8 cellular contexts compared by ENCODE assay signal in the genomic region with DNA sequence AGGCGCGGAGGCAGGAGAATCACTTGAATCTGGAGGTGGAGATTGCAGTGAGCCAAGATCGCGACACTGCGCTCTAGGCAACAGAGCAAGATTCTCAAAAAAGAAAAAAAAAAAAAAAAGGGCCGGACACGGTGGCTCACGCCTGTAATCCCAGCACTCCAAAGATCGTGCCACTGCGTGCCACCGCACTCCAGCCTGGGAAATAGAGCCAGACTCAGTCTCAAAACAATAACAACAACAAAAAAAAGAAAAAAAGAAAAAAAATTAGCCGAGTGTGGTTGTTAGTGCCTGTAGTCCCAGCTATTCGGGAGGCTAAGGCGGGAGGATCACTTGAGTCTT. TPM values are rescaled to one million over a fixed set of nuclear protein-coding genes. Genes with fewer than 3 reads are reported as not detected.
A peak's percentile ranks its signal among the peaks of the same experiment; 100 is the strongest.
DNase-seq lines count a peak whose midpoint lies in the region; ATAC-seq and TF ChIP-seq lines count a peak whose summit lies in the region.

No MANE protein-coding gene starts in this region.

- H3K4me2 ChIP-seq in parathyroid adenoma (ENCODE audit: low read length): no peak overlapping the region

- H3K9ac ChIP-seq in parathyroid adenoma: no peak overlapping the region

- H3K36me3 ChIP-seq in SJSA1 (peaks cover 40% of the 10 kb centered on the region), parathyroid adenoma (ENCODE audit: control insufficient read depth, insufficient read depth, low read length) (no peaks in the 10 kb centered on the region)
- peaks cover 26% of the 10 kb centered on the region for H3K36me3 ChIP-seq in effector memory CD4-positive, alpha-beta T cell (ENCODE audit: control insufficient read depth, insufficient read depth, low read length)

- H3K27ac ChIP-seq in SJSA1 (no peak overlapping the region), parathyroid adenoma (no peak overlapping the region)
- peak overlapping the region; percentile 90 for H3K27ac ChIP-seq in effector memory CD4-positive, alpha-beta T cell (ENCODE audit: insufficient read depth, low read length, poor library complexity, severe bottlenecking)

- H3K4me3 ChIP-seq in SJSA1: peak overlapping the region; percentile 64
- H3K4me3 ChIP-seq in effector memory CD4-positive, alpha-beta T cell (ENCODE audit: insufficient read depth, low read depth, low read length, poor library complexity, severe bottlenecking): no peak overlapping the region
- no peak overlapping the region for H3K4me3 ChIP-seq in parathyroid adenoma (ENCODE audit: low read depth, low read length)

- no peak for DNase-seq in SJSA1 (ENCODE audit: low read depth in 1 of 2, low spot score in 2 of 2)
- no peak for DNase-seq in effector memory CD4-positive, alpha-beta T cell
- no peak for DNase-seq in HuH-7.5 (ENCODE audit: low spot score)
- no peak for DNase-seq in H4 (ENCODE audit: low spot score)

- ATAC-seq in GM18511 (IDR thresholded peaks at IDR 0.05; ENCODE audit: unreplicated experiment) (peak; percentile 10), HG03571 (IDR thresholded peaks at IDR 0.05; ENCODE audit: unreplicated experiment) (no peak), HG03442 (IDR thresholded peaks at IDR 0.05; ENCODE audit: unreplicated experiment) (no peak)

- H3K27me3 ChIP-seq in SJSA1 (replicated peaks) (no peaks in the 10 kb centered on the region), parathyroid adenoma (ENCODE audit: control insufficient read depth, insufficient read depth, low read length) (no peaks in the 10 kb centered on the region)
- no peaks in the 10 kb centered on the region for H3K27me3 ChIP-seq in effector memory CD4-positive, alpha-beta T cell (replicated peaks; ENCODE audit: control insufficient read depth, insufficient read depth, low read length, poor library complexity, severe bottlenecking)

- no peaks in the 10 kb centered on the region for H3K9me3 ChIP-seq in SJSA1 (replicated peaks)
- H3K9me3 ChIP-seq in effector memory CD4-positive, alpha-beta T cell (ENCODE audit: control insufficient read depth, low read length): no peaks in the 10 kb centered on the region
- H3K9me3 ChIP-seq in parathyroid adenoma (ENCODE audit: control insufficient read depth, low read length): no peaks in the 10 kb centered on the region

- peak overlapping the region; percentile 98 for H2AFZ ChIP-seq in parathyroid adenoma

- H3K4me1 ChIP-seq in SJSA1 (replicated peaks) (peaks cover 7% of the 10 kb centered on the region), parathyroid adenoma (peaks cover 3% of the 10 kb centered on the region)
- H3K4me1 ChIP-seq in effector memory CD4-positive, alpha-beta T cell (ENCODE audit: control insufficient read depth, insufficient read depth, low read length, poor library complexity, severe bottlenecking): peaks cover 8% of the 10 kb centered on the region

- H3K79me2 ChIP-seq in parathyroid adenoma: no peaks in the 10 kb centered on the region

- TF ChIP-seq CTCF in parathyroid adenoma (IDR thresholded peaks at IDR 0.05): no peak

RNA-seq across cellular contexts. Expression of a gene that starts 0.5 kb away (rescaled TPM):
- total RNA-seq in SJSA1 (2014; rRNA removed; shearing (Covaris generic)): 1,116 and 1,297 TPM in 2 replicates
- 2,241 and 2,331 TPM in 2 replicates for total RNA-seq in H4 (2014; rRNA removed; shearing (Covaris generic))

RNA-seq across cellular contexts. Expression of a gene that starts 8.9 kb away (rescaled TPM):
- total RNA-seq in SJSA1 (2014; rRNA removed; shearing (Covaris generic)): 88.8 and 124 TPM in 2 replicates
- 61.2 and 63.9 TPM in 2 replicates for total RNA-seq in H4 (2014; rRNA removed; shearing (Covaris generic))

RNA-seq across cellular contexts. Expression of a gene that starts 27.6 kb away (rescaled TPM):
- total RNA-seq in SJSA1 (2014; rRNA removed; shearing (Covaris generic)): 9.6 and 9.8 TPM in 2 replicates
- total RNA-seq in H4 (2014; rRNA removed; shearing (Covaris generic)): 3.6 and 4.0 TPM in 2 replicates
